8 cellular contexts compared by ENCODE assay signal in the genomic region with DNA sequence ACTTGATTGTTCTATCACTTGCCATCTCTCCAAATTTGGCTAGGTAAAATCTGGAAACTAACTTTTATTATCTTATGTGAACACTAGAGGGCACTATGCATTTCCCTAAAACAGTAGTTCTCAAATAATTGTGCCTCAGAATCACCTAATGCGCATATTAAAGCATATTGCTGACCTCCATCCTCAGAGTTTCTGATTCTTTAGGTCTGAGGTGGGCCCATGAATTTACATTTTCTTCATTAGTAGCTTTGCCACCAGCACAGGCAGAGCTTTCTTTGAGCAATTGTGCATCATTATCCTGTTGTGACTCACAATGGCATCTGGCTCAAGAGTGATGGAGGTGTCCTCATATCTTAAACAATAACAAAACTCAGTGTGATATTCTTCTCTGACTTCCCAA. TPM values are rescaled to one million over a fixed set of nuclear protein-coding genes. Genes with fewer than 3 reads are reported as not detected.
DNase-seq lines count a peak whose midpoint lies in the region; ATAC-seq and TF ChIP-seq lines count a peak whose summit lies in the region.

No MANE protein-coding gene starts in this region.

- intact Hi-C loops in heart left ventricle (cut with DNase I) (loop anchor here in 4 of 10 donors (5.0 to 10.0 kb wide), 3 partner anchors 1490 to 1500 kb away; no protein-coding TSS in a partner anchor), left cardiac atrium (cut with DNase I) (no loop called here), mucosa of descending colon (cut with DNase I, micrococcal nuclease) (no loop called here)

- H3K36me3 Mint-ChIP-seq in stimulated activated naive B cell treated with anti-CD40 and anti-IgM and Interleukin-4, amounts not matched to agents 10 μg/mL and 1 μg/mL and 100 μg/mL, for 72 hours: no peaks in the 10 kb centered on the region

- peak; percentile 25 to 59 (median 45) for TF ChIP-seq CTCF in heart left ventricle (IDR thresholded peaks at IDR 0.05)
- TF ChIP-seq CTCF in astrocyte of the spinal cord (IDR thresholded peaks at IDR 0.05; ENCODE audit: low read depth, low read length): peak; percentile 45
- TF ChIP-seq CTCF in mucosa of descending colon (IDR thresholded peaks at IDR 0.05): peak; percentile 9

- H3K4me3 Mint-ChIP-seq in stimulated activated naive B cell treated with anti-CD40 and anti-IgM and Interleukin-4, amounts not matched to agents 10 μg/mL and 1 μg/mL and 100 μg/mL, for 72 hours: no peak overlapping the region

- H3K36me3 ChIP-seq in heart left ventricle (no peaks in the 10 kb centered on the region), mucosa of descending colon (ENCODE audit: low read depth) (no peaks in the 10 kb centered on the region)

- in situ Hi-C loops in astrocyte of the spinal cord (cut with HindIII; ENCODE audit: low sequenced_read_pairs): no loop called here

- no peak overlapping the region for H3K27ac ChIP-seq in heart left ventricle

- no peak overlapping the region for H3K4me3 ChIP-seq in heart left ventricle
- no peak overlapping the region for H3K4me3 ChIP-seq in astrocyte of the spinal cord (ENCODE audit: low read depth, low read length)
- H3K4me3 ChIP-seq in mucosa of descending colon: no peak overlapping the region

- 48 to 63% (median 53%) methylated on average over 1 of the region's 1 CpG for WGBS in heart left ventricle, 4 donors

- no peak for TF ChIP-seq POLR2A in heart left ventricle (IDR thresholded peaks at IDR 0.05)

- no peaks in the 10 kb centered on the region for H3K9me3 Mint-ChIP-seq in stimulated activated naive B cell treated with anti-CD40 and anti-IgM and Interleukin-4, amounts not matched to agents 10 μg/mL and 1 μg/mL and 100 μg/mL, for 72 hours

- H3K27me3 Mint-ChIP-seq in stimulated activated naive B cell treated with anti-CD40 and anti-IgM and Interleukin-4, amounts not matched to agents 10 μg/mL and 1 μg/mL and 100 μg/mL, for 72 hours: no peaks in the 10 kb centered on the region

- DNase-seq in heart left ventricle: no peak
- DNase-seq in left cardiac atrium: no peak
- peak; percentile 46 for DNase-seq in NAMALWA (ENCODE audit: low spot score)
- peak; percentile 31 for DNase-seq in astrocyte of the spinal cord (ENCODE audit: low read depth, low spot score)
- no peak for DNase-seq in mucosa of descending colon
- DNase-seq in stimulated activated naive B cell treated with anti-CD40 and anti-IgM and Interleukin-4, amounts not matched to agents 10 μg/mL and 1 μg/mL and 100 μg/mL, for 72 hours: no peak
- no peak for DNase-seq in effector CD8-positive, alpha-beta T cell (lab: John Stamatoyannopoulos, UW)

- no peaks in the 10 kb centered on the region for H3K9me3 ChIP-seq in heart left ventricle
- no peaks in the 10 kb centered on the region for H3K9me3 ChIP-seq in mucosa of descending colon

- H3K4me1 ChIP-seq in heart left ventricle: no peaks in the 10 kb centered on the region
- H3K4me1 ChIP-seq in mucosa of descending colon (ENCODE audit: low read depth): no peaks in the 10 kb centered on the region

- no peaks in the 10 kb centered on the region for H3K4me1 Mint-ChIP-seq in stimulated activated naive B cell treated with anti-CD40 and anti-IgM and Interleukin-4, amounts not matched to agents 10 μg/mL and 1 μg/mL and 100 μg/mL, for 72 hours

- no peaks in the 10 kb centered on the region for H3K27me3 ChIP-seq in heart left ventricle

- no peak overlapping the region for H3K27ac Mint-ChIP-seq in stimulated activated naive B cell treated with anti-CD40 and anti-IgM and Interleukin-4, amounts not matched to agents 10 μg/mL and 1 μg/mL and 100 μg/mL, for 72 hours

- ATAC-seq in heart left ventricle: no peak
- ATAC-seq in left cardiac atrium: no peak
- no peak for ATAC-seq in mucosa of descending colon
- ATAC-seq in stimulated activated naive B cell treated with anti-CD40 and anti-IgM and Interleukin-4, amounts not matched to agents 10 μg/mL and 1 μg/mL and 100 μg/mL, for 72 hours (replicated peaks): no peak
- no peak for ATAC-seq in GM18498 (IDR thresholded peaks at IDR 0.05; ENCODE audit: unreplicated experiment)

RNA-seq across cellular contexts. Expression of a gene that starts 17.5 kb away (rescaled TPM):
- total RNA-seq in heart left ventricle: 10 to 100 TPM in 1 of 9 donors, 1 to 10 TPM in 5, under 1 TPM in 3; 0.56 to 37.1 (median 1.3) TPM
- polyA plus RNA-seq in heart left ventricle: 1 to 10 TPM in 1 of 2 donors, under 1 TPM in 1; 0.88 to 1.7 TPM
- 10 to 100 TPM; 11.9 to 13.2 TPM for total RNA-seq in left cardiac atrium
- total RNA-seq in mucosa of descending colon: 10 to 100 TPM in 1 of 3 donors, 1 to 10 TPM in 2; 1.2 to 26.6 (median 3.1) TPM

Comparison
In these comparisons a context has a peak if more than half of its experiments do, and no peak if none do; other contexts are left out.
1. DNase-seq: peak in NAMALWA (single experiment) and astrocyte of the spinal cord (single experiment); none in heart left ventricle (0 of 5), left cardiac atrium (single experiment), mucosa of descending colon (0 of 3), stimulated activated naive B cell treated with anti-CD40 and anti-IgM and Interleukin-4, amounts not matched to agents 10 μg/mL and 1 μg/mL and 100 μg/mL, for 72 hours (single experiment) and effector CD8-positive, alpha-beta T cell (single experiment).
2. Peak in every context shown above with its lines, with median percentiles within 50 percentile points of each other: CTCF ChIP-seq.